8 cellular contexts compared by ENCODE assay signal in the genomic region with DNA sequence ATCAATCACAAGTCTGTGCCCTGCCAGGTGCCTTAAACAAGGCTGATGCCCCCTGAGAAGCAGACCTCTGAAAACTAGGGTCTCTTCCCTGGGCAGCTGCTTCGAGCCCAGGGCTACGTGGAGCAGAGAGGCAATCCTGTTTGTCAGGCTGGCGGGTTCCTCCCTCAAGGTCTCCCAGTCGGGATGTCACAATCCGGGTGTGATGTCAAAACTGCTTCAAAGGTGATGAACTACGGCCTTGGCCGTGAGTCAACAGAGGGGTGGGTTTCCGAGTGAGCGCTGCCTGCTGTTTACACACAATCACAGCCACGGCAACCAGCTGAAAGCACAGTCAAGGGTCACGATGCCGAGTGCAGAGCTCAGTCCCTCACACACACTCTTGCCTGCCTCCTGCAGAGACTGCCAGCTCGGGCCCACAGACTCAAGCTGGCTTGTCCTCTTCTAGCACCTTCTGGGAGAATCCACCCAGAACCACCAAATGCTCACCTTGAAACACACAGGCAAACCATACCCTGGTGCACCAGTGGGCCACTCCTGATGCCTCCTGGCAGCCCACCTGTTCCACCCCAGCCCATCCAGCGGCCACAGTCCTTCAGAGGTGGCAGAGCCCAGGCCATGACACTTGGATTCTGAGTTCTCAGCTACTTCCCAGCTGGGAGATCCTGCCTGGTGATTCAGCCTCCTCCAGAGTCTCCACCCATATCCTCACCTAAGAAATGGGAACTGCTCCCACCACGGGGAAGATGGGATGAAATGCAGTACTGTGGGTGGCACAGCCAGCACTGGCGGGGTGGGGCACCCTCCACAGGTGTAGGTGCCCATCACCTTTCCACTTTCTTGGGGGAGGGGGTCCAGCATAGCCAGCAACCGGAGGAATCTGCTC. TPM values are rescaled to one million over a fixed set of nuclear protein-coding genes. Genes with fewer than 3 reads are reported as not detected.
DNase-seq lines count a peak whose midpoint lies in the region; ATAC-seq, FAIRE-seq and TF ChIP-seq lines count a peak whose summit lies in the region.

No MANE protein-coding gene starts in this region.

- no peak; the same call in 1 of the 2 replicates for TF ChIP-seq RAD21 in HepG2 (CRISPR knock-in tag; IDR thresholded peaks at IDR 0.05)

- intact Hi-C loops in HepG2 (cut with micrococcal nuclease; ENCODE audit: unreplicated experiment) (no loop called here), aorta (cut with DNase I) (loop anchor here in 1 of 2 donors (5.0 kb wide), 1 partner anchor 48 kb away; no protein-coding TSS in a partner anchor)

- TF ChIP-seq EP300 in HepG2 (IDR thresholded peaks at IDR 0.05; ENCODE audit: low read depth in 2 of 2, low read length in 2 of 2) (peak; percentile 96; a peak in 3 of 4 replicates), HepG2 (CRISPR knock-in tag; IDR thresholded peaks at IDR 0.05; ENCODE audit: borderline replicate concordance) (peak; percentile 97)

- TF ChIP-seq POLR2A in HepG2 (IDR thresholded peaks at IDR 0.05; ENCODE audit: insufficient read depth in 1 of 2, low read depth in 2 of 2, low read length in 2 of 2) = peak; percentile 69 to 85

- peaks cover 86% of the 10 kb centered on the region for H3K79me2 ChIP-seq in HepG2 (ENCODE audit: insufficient read depth, low read length)

- H3K4me3 ChIP-seq in bronchial epithelial cell (ENCODE audit: low read depth, low read length) (no peak overlapping the region), HepG2 (replicated peaks in 1 of 3; ENCODE audit: insufficient read depth in 1 of 3, low read depth in 2 of 3, low read length in 3 of 3) (peak overlapping the region; percentile 3 to 63 (median 15); a peak in 4 of 6 replicates), aorta (ENCODE audit: low read length in 2 of 2) (no peak overlapping the region)

- H2AFZ ChIP-seq in HepG2 (ENCODE audit: low read length) = no peak overlapping the region

- DNase-seq in activated naive CD4-positive, alpha-beta T cell treated with anti-CD3 and anti-CD28 coated beads, Interleukin-2, amount 50 U/mL, for 72 hours (ENCODE audit: low spot score in 2 of 2) = no peak
- DNase-seq in activated naive CD4-positive, alpha-beta T cell (lab: John Stamatoyannopoulos, UW) = no peak
- DNase-seq in bronchial epithelial cell (ENCODE audit: low read depth) (peak; percentile 53), HepG2 (ENCODE audit: low spot score) (peak; percentile 99), aorta (peak; percentile 75 to 86), NCI-H1048 (lab: John Stamatoyannopoulos, UW) (no peak), AML-193 (lab: John Stamatoyannopoulos, UW) (no peak), cortex of kidney (lab: John Stamatoyannopoulos, UW) (no peak)

- H3K36me3 ChIP-seq in bronchial epithelial cell (ENCODE audit: control insufficient read depth, insufficient read depth, low read length) (peaks cover 2% of the 10 kb centered on the region), HepG2 (replicated peaks in 1 of 2; ENCODE audit: control insufficient read depth in 1 of 2, insufficient read depth in 2 of 2, low read length in 2 of 2) (no peaks in the 10 kb centered on the region; a peak in 1 of 5 replicates), aorta (ENCODE audit: control insufficient read depth in 1 of 2, insufficient read depth in 2 of 2, low read length in 1 of 2) (no peaks in the 10 kb centered on the region)

- TF ChIP-seq CTCF in bronchial epithelial cell (IDR thresholded peaks at IDR 0.05; ENCODE audit: insufficient read depth, low read length, severe bottlenecking) = no peak
- TF ChIP-seq CTCF in HepG2 (CRISPR knock-in tag; IDR thresholded peaks at IDR 0.05) = peak; percentile 56

- no peak overlapping the region for H3K27ac Mint-ChIP-seq in activated naive CD4-positive, alpha-beta T cell treated with anti-CD3 and anti-CD28 coated beads, Interleukin-2, amount 50 U/mL, for 72 hours

- no peak for FAIRE-seq in bronchial epithelial cell (lab: Jason Lieb, UNC)
- peak; percentile 99 for FAIRE-seq in HepG2 (lab: Jason Lieb, UNC)

- BruUV-seq in HepG2 (replicated peaks; lab: Mats Ljungman, UMichigan) = no TSS peak

- CTCF ChIA-PET in HepG2 (lab: Yijun Ruan, JAX; ENCODE audit: low intra/inter-chr PET ratio, low total read pairs) = interaction anchor here (1.0 kb wide), 1 partner anchor 44 kb away, joined by 3 read pairs; no protein-coding TSS in a partner anchor

- H4K20me1 ChIP-seq in HepG2 (ENCODE audit: insufficient read depth, low read length) = peaks cover 26% of the 10 kb centered on the region; the same call in 1 of the 2 replicates

- H3K27ac ChIP-seq in HepG2 (ENCODE audit: extremely low read length, insufficient read depth, low read length) (peak overlapping the region; percentile 94), aorta (ENCODE audit: low read depth in 1 of 2, low read length in 2 of 2) (peak overlapping the region in 1 of 2 donors; percentile 41)

- in situ Hi-C loops in HepG2 (cut with HindIII; ENCODE audit: extremely low pct_ligation_motif_present, low pct_unique_long_range_greater_than_20kb) = no loop called here

- peak overlapping the region; percentile 80 for H3K4me2 ChIP-seq in HepG2 (ENCODE audit: low read depth, low read length)

- no peaks in the 10 kb centered on the region for H3K9me3 Mint-ChIP-seq in activated naive CD4-positive, alpha-beta T cell treated with anti-CD3 and anti-CD28 coated beads, Interleukin-2, amount 50 U/mL, for 72 hours

- peak; percentile 13 to 18 for ATAC-seq in activated naive CD4-positive, alpha-beta T cell treated with anti-CD3 and anti-CD28 coated beads, Interleukin-2, amount 50 U/mL, for 72 hours
- peak; percentile 93 for ATAC-seq in HepG2
- peak; percentile 47 for ATAC-seq in aorta (ENCODE audit: low FRiP score)

- POLR2A ChIA-PET in HepG2 (lab: Yijun Ruan, JAX) = interaction anchor here (0.9 to 1.8 kb wide), 11 partner anchors 10 to 75 kb away, joined by 3 to 14 read pairs (median 7); a partner anchor contains a TSS

- peaks cover 0 to under 1% of the 10 kb centered on the region in 2 donors for H3K36me3 Mint-ChIP-seq in activated naive CD4-positive, alpha-beta T cell treated with anti-CD3 and anti-CD28 coated beads, Interleukin-2, amount 50 U/mL, for 72 hours

- H3K9ac ChIP-seq in HepG2 (ENCODE audit: insufficient read depth, low read depth, low read length) = peak overlapping the region; percentile 75

- H3K9me3 ChIP-seq in HepG2 (ENCODE audit: low read length) (no peaks in the 10 kb centered on the region), aorta (ENCODE audit: control insufficient read depth, low read length) (no peaks in the 10 kb centered on the region)

- H3K4me1 ChIP-seq in HepG2 (ENCODE audit: insufficient read depth, low read length) = peaks cover 96% of the 10 kb centered on the region
- H3K4me1 ChIP-seq in aorta (ENCODE audit: control insufficient read depth in 1 of 2, insufficient read depth in 2 of 2, low read length in 2 of 2) = peaks cover 0 to 2% of the 10 kb centered on the region in 2 donors

- WGBS in HepG2 (ENCODE audit: low lambda C conversion rate) = 0% methylated on average over 6 of the region's 17 CpGs
- WGBS in aorta, 2 donors = 55 to 58% methylated on average over 17 of the region's 17 CpGs

- H3K27me3 ChIP-seq in bronchial epithelial cell (ENCODE audit: control insufficient read depth, insufficient read depth, low read length) (no peaks in the 10 kb centered on the region), HepG2 (ENCODE audit: control insufficient read depth in 1 of 2, insufficient read depth in 2 of 2, low read length in 2 of 2) (no peaks in the 10 kb centered on the region), aorta (ENCODE audit: control insufficient read depth in 1 of 2, insufficient read depth in 2 of 2, low read length in 1 of 2) (no peaks in the 10 kb centered on the region)

RNA-seq across cellular contexts. Expression of a gene that starts 6.8 kb away (rescaled TPM):
- total RNA-seq in activated naive CD4-positive, alpha-beta T cell treated with anti-CD3 and anti-CD28 coated beads, Interleukin-2, amount 50 U/mL, for 72 hours = 10 to 100 TPM; 18.8 to 23.0 TPM
- 9.7 and 13.8 TPM in 2 replicates for total RNA-seq in bronchial epithelial cell
- total RNA-seq in HepG2 (2016; rRNA removed; fragmentation: Illumina TruSeq; extraction: Trizol) = 3.2 and 3.7 TPM in 2 replicates
- 0.71 and 1.1 TPM in 2 replicates for total RNA-seq in HepG2 (2016; cell fraction: cytosol; rRNA removed; fragmentation: Illumina TruSeq; extraction: Trizol; ENCODE audit: low read depth)
- total RNA-seq in HepG2 (2016; cell fraction: insoluble cytoplasmic fraction; rRNA removed; fragmentation: Illumina TruSeq; extraction: Trizol) = 2.7 and 4.1 TPM in 2 replicates
- total RNA-seq in HepG2 (2016; cell fraction: membrane; rRNA removed; fragmentation: Illumina TruSeq; extraction: Trizol) = 2.3 and 2.5 TPM in 2 replicates
- total RNA-seq in HepG2 (2016; cell fraction: nucleus; rRNA removed; fragmentation: Illumina TruSeq; extraction: Trizol) = 3.3 and 4.8 TPM in 2 replicates
- 5.4 and 5.8 TPM in 2 replicates for polyA plus RNA-seq in HepG2 (2011; rRNA removed)
- polyA plus RNA-seq in HepG2 (2011; cell fraction: cytosol; rRNA removed) = 3.2 and 4.3 TPM in 2 replicates
- 27.1 and 34.7 TPM in 2 replicates for polyA plus RNA-seq in HepG2 (2011; cell fraction: nucleus; rRNA removed)
- 7.1 TPM in 2 replicates for polyA plus RNA-seq in HepG2 (2012)
- 0.20 and 0.33 TPM in 2 replicates for polyA plus RNA-seq in HepG2 (2016; cell fraction: cytosol; fragmentation: Illumina TruSeq; extraction: Trizol; ENCODE audit: low read depth)
- 3.1 and 4.0 TPM in 2 replicates for polyA plus RNA-seq in HepG2 (2016; cell fraction: insoluble cytoplasmic fraction; fragmentation: Illumina TruSeq; extraction: Trizol; ENCODE audit: low read depth)
- polyA plus RNA-seq in HepG2 (2016; cell fraction: membrane; fragmentation: Illumina TruSeq; extraction: Trizol; ENCODE audit: low read depth) = 1.0 and 1.1 TPM in 2 replicates
- 5.1 and 5.2 TPM in 2 replicates for polyA plus RNA-seq in HepG2 (2016; cell fraction: nucleus; fragmentation: Illumina TruSeq; extraction: Trizol; ENCODE audit: insufficient read depth, low read depth)
- 6.3 and 17.2 TPM in 2 replicates for polyA minus RNA-seq in HepG2 (2011; rRNA and poly(A)+ RNA removed; ENCODE audit: low replicate concordance)
- 6.0 and 8.8 TPM in 2 replicates for polyA minus RNA-seq in HepG2 (2011; cell fraction: cytosol; rRNA and poly(A)+ RNA removed)
- 12.9 and 14.3 TPM in 2 replicates for polyA minus RNA-seq in HepG2 (2011; cell fraction: nucleus; rRNA and poly(A)+ RNA removed)
- total RNA-seq in aorta = 10 to 100 TPM; 30.0 to 37.9 TPM
- polyA plus RNA-seq in aorta = 10 to 100 TPM in 1 of 2 donors, 1 to 10 TPM in 1; 7.3 to 13.1 TPM

RNA-seq across cellular contexts. Expression of a gene that starts 28.3 kb away (rescaled TPM):
- total RNA-seq in activated naive CD4-positive, alpha-beta T cell treated with anti-CD3 and anti-CD28 coated beads, Interleukin-2, amount 50 U/mL, for 72 hours = 100 to 1,000 TPM; 153 to 236 TPM
- total RNA-seq in bronchial epithelial cell (142 and 218 TPM in 2 replicates), HepG2 (2016; rRNA removed; fragmentation: Illumina TruSeq; extraction: Trizol) (75.1 and 81.7 TPM in 2 replicates), aorta (100 to 1,000 TPM; 225 to 239 TPM)
- 75.9 and 83.0 TPM in 2 replicates for total RNA-seq in HepG2 (2016; cell fraction: cytosol; rRNA removed; fragmentation: Illumina TruSeq; extraction: Trizol; ENCODE audit: low read depth)
- 78.1 and 87.6 TPM in 2 replicates for total RNA-seq in HepG2 (2016; cell fraction: insoluble cytoplasmic fraction; rRNA removed; fragmentation: Illumina TruSeq; extraction: Trizol)
- 92.2 and 111 TPM in 2 replicates for total RNA-seq in HepG2 (2016; cell fraction: membrane; rRNA removed; fragmentation: Illumina TruSeq; extraction: Trizol)
- 32.7 and 42.9 TPM in 2 replicates for total RNA-seq in HepG2 (2016; cell fraction: nucleus; rRNA removed; fragmentation: Illumina TruSeq; extraction: Trizol)
- polyA plus RNA-seq in HepG2 (2011; rRNA removed) (93.9 and 135 TPM in 2 replicates), aorta (100 to 1,000 TPM; 255 to 362 TPM)
- 101 and 179 TPM in 2 replicates for polyA plus RNA-seq in HepG2 (2011; cell fraction: cytosol; rRNA removed)
- 159 and 173 TPM in 2 replicates for polyA plus RNA-seq in HepG2 (2011; cell fraction: nucleus; rRNA removed)
- 93.8 and 130 TPM in 2 replicates for polyA plus RNA-seq in HepG2 (2012)
- 84.6 and 95.1 TPM in 2 replicates for polyA plus RNA-seq in HepG2 (2016; cell fraction: cytosol; fragmentation: Illumina TruSeq; extraction: Trizol; ENCODE audit: low read depth)
- polyA plus RNA-seq in HepG2 (2016; cell fraction: insoluble cytoplasmic fraction; fragmentation: Illumina TruSeq; extraction: Trizol; ENCODE audit: low read depth) = 107 and 111 TPM in 2 replicates
- 117 and 126 TPM in 2 replicates for polyA plus RNA-seq in HepG2 (2016; cell fraction: membrane; fragmentation: Illumina TruSeq; extraction: Trizol; ENCODE audit: low read depth)
- polyA plus RNA-seq in HepG2 (2016; cell fraction: nucleus; fragmentation: Illumina TruSeq; extraction: Trizol; ENCODE audit: insufficient read depth, low read depth) = 80.5 and 87.9 TPM in 2 replicates
- polyA minus RNA-seq in HepG2 (2011; rRNA and poly(A)+ RNA removed; ENCODE audit: low replicate concordance) = 96.9 and 151 TPM in 2 replicates
- polyA minus RNA-seq in HepG2 (2011; cell fraction: cytosol; rRNA and poly(A)+ RNA removed) = 63.3 and 77.3 TPM in 2 replicates
- 16.6 and 20.1 TPM in 2 replicates for polyA minus RNA-seq in HepG2 (2011; cell fraction: nucleus; rRNA and poly(A)+ RNA removed)

RNA-seq across cellular contexts. Expression of a gene that starts 42.6 kb away (rescaled TPM):
- total RNA-seq in activated naive CD4-positive, alpha-beta T cell treated with anti-CD3 and anti-CD28 coated beads, Interleukin-2, amount 50 U/mL, for 72 hours = 100 to 1,000 TPM in 1 of 2 donors, 10 to 100 TPM in 1; 75.8 to 122 TPM
- 47.7 and 50.2 TPM in 2 replicates for total RNA-seq in bronchial epithelial cell
- total RNA-seq in HepG2 (2016; rRNA removed; fragmentation: Illumina TruSeq; extraction: Trizol) = 44.6 and 53.1 TPM in 2 replicates
- total RNA-seq in HepG2 (2016; cell fraction: cytosol; rRNA removed; fragmentation: Illumina TruSeq; extraction: Trizol; ENCODE audit: low read depth) = 49.9 and 63.5 TPM in 2 replicates
- 46.0 and 46.4 TPM in 2 replicates for total RNA-seq in HepG2 (2016; cell fraction: insoluble cytoplasmic fraction; rRNA removed; fragmentation: Illumina TruSeq; extraction: Trizol)
- 90.1 and 104 TPM in 2 replicates for total RNA-seq in HepG2 (2016; cell fraction: membrane; rRNA removed; fragmentation: Illumina TruSeq; extraction: Trizol)
- total RNA-seq in HepG2 (2016; cell fraction: nucleus; rRNA removed; fragmentation: Illumina TruSeq; extraction: Trizol) = 20.4 and 21.0 TPM in 2 replicates
- polyA plus RNA-seq in HepG2 (2011; rRNA removed) = 143 and 160 TPM in 2 replicates
- 112 and 130 TPM in 2 replicates for polyA plus RNA-seq in HepG2 (2011; cell fraction: cytosol; rRNA removed)
- polyA plus RNA-seq in HepG2 (2011; cell fraction: nucleus; rRNA removed) = 122 and 125 TPM in 2 replicates
- 61.5 and 85.8 TPM in 2 replicates for polyA plus RNA-seq in HepG2 (2012)
- polyA plus RNA-seq in HepG2 (2016; cell fraction: cytosol; fragmentation: Illumina TruSeq; extraction: Trizol; ENCODE audit: low read depth) = 72.0 and 99.5 TPM in 2 replicates
- 68.6 and 76.3 TPM in 2 replicates for polyA plus RNA-seq in HepG2 (2016; cell fraction: insoluble cytoplasmic fraction; fragmentation: Illumina TruSeq; extraction: Trizol; ENCODE audit: low read depth)
- 121 and 126 TPM in 2 replicates for polyA plus RNA-seq in HepG2 (2016; cell fraction: membrane; fragmentation: Illumina TruSeq; extraction: Trizol; ENCODE audit: low read depth)
- polyA plus RNA-seq in HepG2 (2016; cell fraction: nucleus; fragmentation: Illumina TruSeq; extraction: Trizol; ENCODE audit: insufficient read depth, low read depth) = 62.9 and 64.5 TPM in 2 replicates
- 73.9 and 103 TPM in 2 replicates for polyA minus RNA-seq in HepG2 (2011; rRNA and poly(A)+ RNA removed; ENCODE audit: low replicate concordance)
- 43.1 and 52.2 TPM in 2 replicates for polyA minus RNA-seq in HepG2 (2011; cell fraction: cytosol; rRNA and poly(A)+ RNA removed)
- 20.0 and 23.6 TPM in 2 replicates for polyA minus RNA-seq in HepG2 (2011; cell fraction: nucleus; rRNA and poly(A)+ RNA removed)
- total RNA-seq in aorta = 10 to 100 TPM; 85.4 to 92.4 TPM
- polyA plus RNA-seq in aorta = 100 to 1,000 TPM in 1 of 2 donors, 10 to 100 TPM in 1; 85.6 to 128 TPM

RNA-seq across cellular contexts. Expression of a gene that starts 56.6 kb away (rescaled TPM):
- 1,000 to 10,000 TPM; 1,677 to 1,782 TPM for total RNA-seq in activated naive CD4-positive, alpha-beta T cell treated with anti-CD3 and anti-CD28 coated beads, Interleukin-2, amount 50 U/mL, for 72 hours
- 586 and 964 TPM in 2 replicates for total RNA-seq in bronchial epithelial cell
- total RNA-seq in HepG2 (2016; rRNA removed; fragmentation: Illumina TruSeq; extraction: Trizol) = 959 and 1,184 TPM in 2 replicates
- 1,298 and 1,315 TPM in 2 replicates for total RNA-seq in HepG2 (2016; cell fraction: cytosol; rRNA removed; fragmentation: Illumina TruSeq; extraction: Trizol; ENCODE audit: low read depth)
- 938 and 1,264 TPM in 2 replicates for total RNA-seq in HepG2 (2016; cell fraction: insoluble cytoplasmic fraction; rRNA removed; fragmentation: Illumina TruSeq; extraction: Trizol)
- total RNA-seq in HepG2 (2016; cell fraction: membrane; rRNA removed; fragmentation: Illumina TruSeq; extraction: Trizol) = 1,565 and 1,724 TPM in 2 replicates
- total RNA-seq in HepG2 (2016; cell fraction: nucleus; rRNA removed; fragmentation: Illumina TruSeq; extraction: Trizol) = 276 and 314 TPM in 2 replicates
- 1,655 and 1,782 TPM in 2 replicates for polyA plus RNA-seq in HepG2 (2011; rRNA removed)
- polyA plus RNA-seq in HepG2 (2011; cell fraction: cytosol; rRNA removed) = 2,000 and 3,037 TPM in 2 replicates
- 482 and 607 TPM in 2 replicates for polyA plus RNA-seq in HepG2 (2011; cell fraction: nucleus; rRNA removed)
- 1,641 and 1,658 TPM in 2 replicates for polyA plus RNA-seq in HepG2 (2012)
- polyA plus RNA-seq in HepG2 (2016; cell fraction: cytosol; fragmentation: Illumina TruSeq; extraction: Trizol; ENCODE audit: low read depth) = 1,864 and 1,905 TPM in 2 replicates
- 1,524 and 1,536 TPM in 2 replicates for polyA plus RNA-seq in HepG2 (2016; cell fraction: insoluble cytoplasmic fraction; fragmentation: Illumina TruSeq; extraction: Trizol; ENCODE audit: low read depth)
- polyA plus RNA-seq in HepG2 (2016; cell fraction: membrane; fragmentation: Illumina TruSeq; extraction: Trizol; ENCODE audit: low read depth) = 2,008 and 2,053 TPM in 2 replicates
- polyA plus RNA-seq in HepG2 (2016; cell fraction: nucleus; fragmentation: Illumina TruSeq; extraction: Trizol; ENCODE audit: insufficient read depth, low read depth) = 658 and 675 TPM in 2 replicates
- polyA minus RNA-seq in HepG2 (2011; rRNA and poly(A)+ RNA removed; ENCODE audit: low replicate concordance) = 1,990 and 2,943 TPM in 2 replicates
- 420 and 430 TPM in 2 replicates for polyA minus RNA-seq in HepG2 (2011; cell fraction: cytosol; rRNA and poly(A)+ RNA removed)
- 113 and 142 TPM in 2 replicates for polyA minus RNA-seq in HepG2 (2011; cell fraction: nucleus; rRNA and poly(A)+ RNA removed)
- total RNA-seq in aorta = 100 to 1,000 TPM; 750 to 787 TPM
- polyA plus RNA-seq in aorta = 1,000 to 10,000 TPM; 1,225 to 1,252 TPM

Comparison
In these comparisons a context has a peak if more than half of its experiments do, and no peak if none do; other contexts are left out.
1. ATAC-seq: peak in every context shown above with its lines; median percentile 93 in HepG2; 47 in aorta; 16 in activated naive CD4-positive, alpha-beta T cell treated with anti-CD3 and anti-CD28 coated beads, Interleukin-2, amount 50 U/mL, for 72 hours.
2. DNase-seq: peak in bronchial epithelial cell (single experiment), HepG2 (single experiment) and aorta (2 of 2); none in activated naive CD4-positive, alpha-beta T cell treated with anti-CD3 and anti-CD28 coated beads, Interleukin-2, amount 50 U/mL, for 72 hours (0 of 2), activated naive CD4-positive, alpha-beta T cell (0 of 4), NCI-H1048 (single experiment), AML-193 (0 of 2) and cortex of kidney (single experiment).
3. H3K4me3 ChIP-seq: peak in HepG2 (3 of 3); none in bronchial epithelial cell (single experiment) and aorta (0 of 2).